In the genomic region with DNA sequence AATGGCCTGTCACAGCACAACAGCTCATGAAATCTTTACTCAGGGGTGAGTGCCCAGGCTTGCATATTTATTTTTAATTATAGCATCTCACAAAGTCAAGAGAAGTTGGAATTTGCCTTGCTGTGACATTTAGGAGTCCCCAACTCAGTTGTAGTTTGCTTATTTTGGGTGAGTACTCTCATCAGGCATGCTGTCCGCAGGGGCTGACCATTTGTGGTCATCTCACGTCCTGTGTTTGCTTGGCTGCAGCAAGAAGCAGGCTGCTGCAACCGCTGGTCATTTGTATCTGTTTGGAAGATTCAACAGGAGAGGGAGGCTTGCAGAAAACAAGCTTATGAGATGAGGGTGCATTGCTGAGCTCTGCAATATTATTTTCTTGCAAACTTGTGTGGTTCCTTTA, we compare ENCODE assay signal across 16 cellular contexts.
A peak's percentile ranks its signal among the peaks of the same experiment; 100 is the strongest.
DNase-seq lines count a peak whose midpoint lies in the region; ATAC-seq and TF ChIP-seq lines count a peak whose summit lies in the region.
"Had no signal": no experiment of that assay in that cellular context is flagged by ENCODE, and none has a peak within 500 bp of the region (broad histone marks: within the 10 kb centered on the region; RNA-seq: fewer than 3 reads in every experiment).

No MANE protein-coding gene starts in this region.

- CTCF ChIA-PET in AG04450 (lab: Charles Lee): no interaction called here
- CTCF ChIA-PET in IMR-90 (lab: Yijun Ruan, JAX): no interaction called here

- H3K14ac ChIP-seq in IMR-90 (replicated peaks; ENCODE audit: low read depth, low read length): 0 out of 2 replicates have a peak overlapping the region, but pooled peaks have one; percentile 28

- H3K56ac ChIP-seq in IMR-90 (ENCODE audit: extremely low read depth, insufficient read depth, low read length): 0 out of 2 replicates have a peak overlapping the region, but pooled peaks have one; percentile 43

- peak overlapping the region; percentile 90 for H2BK5ac ChIP-seq in IMR-90 (ENCODE audit: low read depth, low read length, poor library complexity, severe bottlenecking)

- H2BK120ac ChIP-seq in IMR-90 (ENCODE audit: low read depth, low read length): peak overlapping the region; percentile 93

- H3K4me1 Mint-ChIP-seq in natural killer cell treated with Interleukin-12 subunit alpha and Interleukin-12 subunit beta and Interleukin-15 and Interleukin-18, amount 100 ng/mL, for 72 hours (ENCODE audit: low read depth in 2 of 2): no peaks in the 10 kb centered on the region
- H3K4me1 Mint-ChIP-seq: nephron had no signal

- peak; percentile 64 for DNase-seq in AG04450 (ENCODE audit: low read depth, low spot score)
- DNase-seq in IMR-90: peak; percentile 92
- DNase-seq in fibroblast of gingiva (ENCODE audit: low read depth): peak; percentile 82
- DNase-seq in mucosa of descending colon: peak in 1 of 3 donors; percentile 6
- no peak for DNase-seq in activated gamma-delta T cell treated with Interleukin-2 at 50 U/mL for 16 hours
- no peak for DNase-seq in natural killer cell treated with Interleukin-12 subunit alpha and Interleukin-12 subunit beta and Interleukin-15 and Interleukin-18, amount 100 ng/mL, for 72 hours (ENCODE audit: low spot score)
- DNase-seq: esophagus squamous epithelium; Right ventricle myocardium superior; stimulated activated CD8-positive, alpha-beta memory T cell treated with anti-CD3 and anti-CD28 coated beads, Interleukin-4, amount 100 ng/mL, for 48 hours; T-helper 2 cell had no signal

- H3K9me3 ChIP-seq in AG04450 (ENCODE audit: control insufficient read depth, insufficient read depth, low read length) (no peaks in the 10 kb centered on the region; the same call in 1 of the 2 replicates), IMR-90 (ENCODE audit: control insufficient read depth, insufficient read depth, low read length) (no peaks in the 10 kb centered on the region), mucosa of descending colon (peaks cover 7% of the 10 kb centered on the region)

- peak overlapping the region; percentile 81; the same call in 1 of the 3 replicates for H2BK15ac ChIP-seq in IMR-90 (ENCODE audit: low read depth, low read length)

- no peaks in the 10 kb centered on the region for H4K20me1 ChIP-seq in IMR-90 (ENCODE audit: insufficient read depth, low read length)

- peak overlapping the region; percentile 4 for H2AK9ac ChIP-seq in IMR-90 (replicated peaks; ENCODE audit: low read depth, low read length, poor library complexity)

- peak overlapping the region; percentile 15; the same call in 1 of the 2 replicates for H3K9ac ChIP-seq in IMR-90 (ENCODE audit: low read depth, low read length)

- TF ChIP-seq POLR2A in IMR-90 (IDR thresholded peaks at IDR 0.05; ENCODE audit: low read depth, low read length): no peak

- H3K9me3 Mint-ChIP-seq in natural killer cell treated with Interleukin-12 subunit alpha and Interleukin-12 subunit beta and Interleukin-15 and Interleukin-18, amount 100 ng/mL, for 72 hours: peaks cover 2% of the 10 kb centered on the region
- H3K9me3 Mint-ChIP-seq: type B pancreatic cell had no signal

- no peak overlapping the region for H3K4me3 Mint-ChIP-seq in natural killer cell treated with Interleukin-12 subunit alpha and Interleukin-12 subunit beta and Interleukin-15 and Interleukin-18, amount 100 ng/mL, for 72 hours
- H3K4me3 Mint-ChIP-seq: nephron, type B pancreatic cell had no signal

- H4K5ac ChIP-seq in IMR-90 (ENCODE audit: low read depth, low read length): peak overlapping the region; percentile 56; the same call in 1 of the 2 replicates

- dilution Hi-C loops in IMR-90 (cut with HindIII; ENCODE audit: low sequenced_read_pairs, unreplicated experiment): no loop called here

- H4K91ac ChIP-seq in IMR-90 (ENCODE audit: insufficient read depth, low read depth, low read length): peak overlapping the region; percentile 84

- 0 out of 2 replicates have a peak, but pooled peaks have one; percentile 8 for TF ChIP-seq RAD21 in IMR-90 (IDR thresholded peaks at IDR 0.05; ENCODE audit: low read length)

- intact Hi-C loops in IMR-90 (cut with micrococcal nuclease): loop anchor here (2.0 kb wide), 1 partner anchor 167 kb away; no protein-coding TSS in a partner anchor
- intact Hi-C loops in mucosa of descending colon (cut with DNase I, micrococcal nuclease): no loop called here

- H3K23ac ChIP-seq in IMR-90 (ENCODE audit: low read depth, low read length): peak overlapping the region; percentile 60

- no peaks in the 10 kb centered on the region for H3K27me3 ChIP-seq in AG04450 (ENCODE audit: control insufficient read depth, insufficient read depth, low read length)
- no peaks in the 10 kb centered on the region for H3K27me3 ChIP-seq in IMR-90 (ENCODE audit: control insufficient read depth, insufficient read depth, low read length)
- H3K27me3 ChIP-seq: esophagus squamous epithelium, right atrium auricular region had no signal

- in situ Hi-C loops in IMR-90 (cut with MboI; ENCODE audit: low sequenced_read_pairs): no loop called here

- peak overlapping the region; percentile 57 for H3K4me2 ChIP-seq in IMR-90 (ENCODE audit: low read depth, low read length)

- peak overlapping the region; percentile 90 for H3K4ac ChIP-seq in IMR-90 (ENCODE audit: low read depth, low read length)

- H2BK20ac ChIP-seq in IMR-90 (ENCODE audit: low read depth, low read length): peak overlapping the region; percentile 67

- no peak overlapping the region for H3K27ac Mint-ChIP-seq in natural killer cell treated with Interleukin-12 subunit alpha and Interleukin-12 subunit beta and Interleukin-15 and Interleukin-18, amount 100 ng/mL, for 72 hours
- H3K27ac Mint-ChIP-seq: nephron, type B pancreatic cell had no signal

- H3K4me1 ChIP-seq in IMR-90 (ENCODE audit: control insufficient read depth, insufficient read depth, low read length): peaks cover 6% of the 10 kb centered on the region
- H3K4me1 ChIP-seq in mucosa of descending colon (ENCODE audit: low read depth): no peaks in the 10 kb centered on the region
- H3K4me1 ChIP-seq: right atrium auricular region had no signal

- no TSS peak for BruUV-seq in IMR-90 (replicated peaks; lab: Mats Ljungman, UMichigan)

- H3K27me3 Mint-ChIP-seq in natural killer cell treated with Interleukin-12 subunit alpha and Interleukin-12 subunit beta and Interleukin-15 and Interleukin-18, amount 100 ng/mL, for 72 hours: no peaks in the 10 kb centered on the region
- H3K27me3 Mint-ChIP-seq: type B pancreatic cell had no signal

- peak overlapping the region; percentile 44 for H2AFZ ChIP-seq in IMR-90 (replicated peaks; ENCODE audit: low read length, poor library complexity)

- H3K79me1 ChIP-seq in IMR-90 (ENCODE audit: low read depth in 1 of 2, low read length in 2 of 2): no peaks in the 10 kb centered on the region

- peak overlapping the region; percentile 6 to 85; a peak in 2 of 4 replicates for H4K8ac ChIP-seq in IMR-90 (ENCODE audit: low read depth in 2 of 2, low read length in 2 of 2)

- ATAC-seq in IMR-90 (ENCODE audit: low read depth) (peak; percentile 95), mucosa of descending colon (peak; percentile 25), GM18517 (IDR thresholded peaks at IDR 0.05; ENCODE audit: unreplicated experiment) (no peak), GM18868 (IDR thresholded peaks at IDR 0.05; ENCODE audit: unreplicated experiment) (no peak)
- ATAC-seq in natural killer cell treated with Interleukin-12 subunit alpha and Interleukin-12 subunit beta and Interleukin-15 and Interleukin-18, amount 100 ng/mL, for 72 hours: no peak
- ATAC-seq: activated CD4-positive, CD25-positive, alpha-beta regulatory T cell treated with anti-CD3 and anti-CD28 coated beads, Interleukin-2, amount 50 U/mL, for 24 hours had no signal

- H3K36me3 Mint-ChIP-seq in natural killer cell treated with Interleukin-12 subunit alpha and Interleukin-12 subunit beta and Interleukin-15 and Interleukin-18, amount 100 ng/mL, for 72 hours: peaks cover 4% of the 10 kb centered on the region
- H3K36me3 Mint-ChIP-seq: type B pancreatic cell had no signal

- POLR2A ChIA-PET in AG04450 (lab: Yijun Ruan, JAX): no interaction called here
- POLR2A ChIA-PET in IMR-90 (lab: Charles Lee; ENCODE audit: unreplicated experiment): no interaction called here

- WGBS in IMR-90 (ENCODE audit: extremely low coverage in 2 of 2, insufficient read length in 1 of 2), 2 experiments: 0% methylated on average over 2 of the region's 3 CpGs; no CpG with 5 or more reads in 1 of the 2 experiments

- no peaks in the 10 kb centered on the region; the same call in 1 of the 2 replicates for H3K9me1 ChIP-seq in IMR-90 (ENCODE audit: insufficient read depth, low read length)

- TF ChIP-seq CTCF in AG04450 (IDR thresholded peaks at IDR 0.05; ENCODE audit: low read depth, low read length) (no peak), IMR-90 (conservative IDR thresholded peaks at IDR 0.05; ENCODE audit: low read depth, low read length) (no peak), mucosa of descending colon (IDR thresholded peaks at IDR 0.05) (no peak)

- H3K27ac ChIP-seq in AG04450 (ENCODE audit: low read depth, low read length) (peak overlapping the region; percentile 40), IMR-90 (ENCODE audit: insufficient read depth, low read length) (peak overlapping the region; percentile 78)
- H3K27ac ChIP-seq: right atrium auricular region had no signal

- H3K36me3 ChIP-seq in IMR-90 (ENCODE audit: control insufficient read depth, insufficient read depth, low read length): no peaks in the 10 kb centered on the region
- no peaks in the 10 kb centered on the region for H3K36me3 ChIP-seq in mucosa of descending colon (ENCODE audit: low read depth)
- H3K36me3 ChIP-seq: esophagus squamous epithelium, right atrium auricular region had no signal

- H3K4me3 ChIP-seq in AG04450 (ENCODE audit: low read depth, low read length) (no peak overlapping the region), IMR-90 (ENCODE audit: insufficient read depth, low read depth, low read length) (no peak overlapping the region), mucosa of descending colon (no peak overlapping the region)
- H3K4me3 ChIP-seq: esophagus squamous epithelium, right atrium auricular region had no signal

- H2AK5ac ChIP-seq in IMR-90 (ENCODE audit: low read depth, low read length): peak overlapping the region; percentile 91

- peak overlapping the region; percentile 82 for H3K18ac ChIP-seq in IMR-90 (ENCODE audit: low read depth, low read length)

TF ChIP-seq in IMR-90, 13 proteins besides CTCF, POLR2A, EP300 and RAD21 (continues in another document):
- TF ChIP-seq MXI1 (IDR thresholded peaks at IDR 0.05; ENCODE audit: borderline replicate concordance, low read depth, low read length) (no peak), BHLHE40 (IDR thresholded peaks at IDR 0.05; ENCODE audit: low read depth, low read length) (peak; percentile 28; the same call in 1 of the 2 replicates), RCOR1 (IDR thresholded peaks at IDR 0.05; ENCODE audit: insufficient replicate concordance, low read length) (no peak)
- TF ChIP-seq, protein P1, sequence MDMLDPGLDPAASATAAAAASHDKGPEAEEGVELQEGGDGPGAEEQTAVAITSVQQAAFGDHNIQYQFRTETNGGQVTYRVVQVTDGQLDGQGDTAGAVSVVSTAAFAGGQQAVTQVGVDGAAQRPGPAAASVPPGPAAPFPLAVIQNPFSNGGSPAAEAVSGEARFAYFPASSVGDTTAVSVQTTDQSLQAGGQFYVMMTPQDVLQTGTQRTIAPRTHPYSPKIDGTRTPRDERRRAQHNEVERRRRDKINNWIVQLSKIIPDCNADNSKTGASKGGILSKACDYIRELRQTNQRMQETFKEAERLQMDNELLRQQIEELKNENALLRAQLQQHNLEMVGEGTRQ (IDR thresholded peaks at IDR 0.05; ENCODE audit: low read depth, low read length): no peak

Comparison
In these comparisons a context has a peak if more than half of its experiments do, and no peak if none do; other contexts are left out.
1. DNase-seq: peak in AG04450 (single experiment), IMR-90 (single experiment) and fibroblast of gingiva (single experiment); none in activated gamma-delta T cell treated with Interleukin-2 at 50 U/mL for 16 hours (single experiment) and natural killer cell treated with Interleukin-12 subunit alpha and Interleukin-12 subunit beta and Interleukin-15 and Interleukin-18, amount 100 ng/mL, for 72 hours (single experiment).
2. ATAC-seq: peak in IMR-90 (single experiment) and mucosa of descending colon (single experiment); none in GM18517 (single experiment), GM18868 (single experiment) and natural killer cell treated with Interleukin-12 subunit alpha and Interleukin-12 subunit beta and Interleukin-15 and Interleukin-18, amount 100 ng/mL, for 72 hours (0 of 2).